ENCODE assay signal across 15 cellular contexts in genomic region chr19:55132453-55133129, GRCh38. TPM values are rescaled to one million over a fixed set of nuclear protein-coding genes. Genes with fewer than 3 reads are reported as not detected.
DNase-seq lines count a peak whose midpoint lies in the region; ATAC-seq, FAIRE-seq and TF ChIP-seq lines count a peak whose summit lies in the region.
"Had no signal": no experiment of that assay in that cellular context is flagged by ENCODE, and none has a peak within 500 bp of the region (broad histone marks: within the 10 kb centered on the region; RNA-seq: fewer than 3 reads in every experiment).

No MANE protein-coding gene starts in this region.

- dilution Hi-C loops in endothelial cell of umbilical vein (cut with MboI; ENCODE audit: extremely low pct_ligation_motif_present, low sequenced_read_pairs): no loop called here

- H3K9me3 ChIP-seq in cardiac muscle cell (ENCODE audit: low read depth) (no peaks in the 10 kb centered on the region), HEK293 (ENCODE audit: control insufficient read depth, insufficient read depth, low read depth, low read length) (no peaks in the 10 kb centered on the region), endothelial cell of umbilical vein (replicated peaks; ENCODE audit: control insufficient read depth, insufficient read depth, low read length) (no peaks in the 10 kb centered on the region), spleen (no peaks in the 10 kb centered on the region)
- H3K9me3 ChIP-seq: psoas muscle had no signal

- no peaks in the 10 kb centered on the region for H3K27me3 ChIP-seq in cardiac muscle cell
- H3K27me3 ChIP-seq in endothelial cell of umbilical vein (ENCODE audit: control insufficient read depth in 2 of 2, insufficient read depth in 2 of 2, low read length in 2 of 2): peaks cover 0 to 4% of the 10 kb centered on the region in 2 experiments
- peaks cover 0 to 80% (median 11%) of the 10 kb centered on the region in 7 donors for H3K27me3 ChIP-seq in spleen (replicated peaks in 1 of 7)

- CTCF ChIA-PET in HEK293 (lab: Yijun Ruan, JAX) (interaction anchor here (0.6 to 1.6 kb wide), 8 partner anchors 8 to 651 kb away, joined by 3 to 19 read pairs (median 4); no protein-coding TSS in a partner anchor), endothelial cell of umbilical vein (lab: Charles Lee) (interaction anchor here (0.7 to 2.9 kb wide), 13 partner anchors 9 to 655 kb away, joined by 3 to 51 read pairs (median 5); partner anchors contain the start of genes PPP1R12C and RDH13)

- TF ChIP-seq POLR2A in endothelial cell of umbilical vein (IDR thresholded peaks at IDR 0.05; ENCODE audit: low read depth, low read length) (no peak), spleen (IDR thresholded peaks at IDR 0.05) (no peak)

- POLR2A ChIA-PET in HEK293 (lab: Yijun Ruan, JAX): interaction anchor here (0.7 kb wide), 1 partner anchor 647 kb away, joined by 4 read pairs; no protein-coding TSS in a partner anchor
- POLR2A ChIA-PET in endothelial cell of umbilical vein (lab: Charles Lee): no interaction called here

- no TSS peak for BruUV-seq in endothelial cell of umbilical vein (replicated peaks; lab: Mats Ljungman, UMichigan)

- H3K4me2 ChIP-seq in endothelial cell of umbilical vein (ENCODE audit: insufficient read depth, low read length): no peak overlapping the region

- TF ChIP-seq CTCF in cardiac muscle cell (IDR thresholded peaks at IDR 0.05; ENCODE audit: low read depth, low read length) (peak; percentile 24), HEK293 (tag by site-specific recombination; IDR thresholded peaks at IDR 0.05) (no peak), endothelial cell of umbilical vein (IDR thresholded peaks at IDR 0.05; ENCODE audit: extremely low read depth in 1 of 2, insufficient read depth in 1 of 2, low read depth in 1 of 2, low read length in 2 of 2) (peak; percentile 15 to 23), spleen (IDR thresholded peaks at IDR 0.05 in 8 of 11, conservative IDR thresholded peaks at IDR 0.05 in 3 of 11) (peak in 6 of 11 experiments; percentile 11 to 49 (median 32))

- 20 to 40% (median 33%) methylated on average over 13 to 14 of the region's 14 CpGs for whole genome bisulfite sequencing in spleen, 5 donors

- no peak for FAIRE-seq in endothelial cell of umbilical vein (lab: Jason Lieb, UNC)
- FAIRE-seq: G401.6, urothelium cell line had no signal

- no peak for ATAC-seq in Right ventricle myocardium superior (ENCODE audit: poor library complexity)
- no peak for ATAC-seq in HG03025 (IDR thresholded peaks at IDR 0.05; ENCODE audit: low FRiP score, unreplicated experiment)
- ATAC-seq in HG02588 (IDR thresholded peaks at IDR 0.05; ENCODE audit: unreplicated experiment): no peak
- ATAC-seq: esophagus mucosa, psoas muscle had no signal

- no peaks in the 10 kb centered on the region for H3K36me3 ChIP-seq in cardiac muscle cell
- no peaks in the 10 kb centered on the region for H3K36me3 ChIP-seq in HEK293 (ENCODE audit: control insufficient read depth in 2 of 2, insufficient read depth in 1 of 2, low read length in 2 of 2)
- H3K36me3 ChIP-seq in endothelial cell of umbilical vein (ENCODE audit: control insufficient read depth in 2 of 2, extremely low read depth in 1 of 2, insufficient read depth in 2 of 2, low read length in 2 of 2): no peaks in the 10 kb centered on the region
- no peaks in the 10 kb centered on the region for H3K36me3 ChIP-seq in spleen

- H3K27ac ChIP-seq in cardiac muscle cell: no peak overlapping the region
- no peak overlapping the region for H3K27ac ChIP-seq in HEK293 (ENCODE audit: extremely low read depth, low read depth, low read length)
- H3K27ac ChIP-seq in endothelial cell of umbilical vein (ENCODE audit: insufficient read depth, low read depth, low read length): no peak overlapping the region
- peak overlapping the region in 5 of 8 donors; percentile 15 to 56 (median 53) for H3K27ac ChIP-seq in spleen
- H3K27ac ChIP-seq: psoas muscle had no signal

- H2AFZ ChIP-seq in endothelial cell of umbilical vein (ENCODE audit: low read depth, low read length): no peak overlapping the region

- H3K9me1 ChIP-seq in endothelial cell of umbilical vein (replicated peaks; ENCODE audit: control insufficient read depth, extremely low read depth, insufficient read depth, low read length): no peaks in the 10 kb centered on the region

- no peaks in the 10 kb centered on the region for H4K20me1 ChIP-seq in endothelial cell of umbilical vein (replicated peaks; ENCODE audit: control insufficient read depth, extremely low read depth, insufficient read depth, low read length)

- H3K4me1 ChIP-seq in cardiac muscle cell (ENCODE audit: low read depth) (no peaks in the 10 kb centered on the region), HEK293 (ENCODE audit: control insufficient read depth, insufficient read depth, low read length) (no peaks in the 10 kb centered on the region), endothelial cell of umbilical vein (ENCODE audit: control insufficient read depth, extremely low read depth, insufficient read depth, low read length) (no peaks in the 10 kb centered on the region), spleen (peaks cover 0 to 17% (median 7%) of the 10 kb centered on the region in 6 donors)
- H3K4me1 ChIP-seq: psoas muscle had no signal

- intact Hi-C loops in Right ventricle myocardium superior (cut with DNase I): no loop called here
- intact Hi-C loops in endothelial cell of umbilical vein (cut with micrococcal nuclease): loop anchor here (1.0 to 10.0 kb wide), 3 partner anchors 44 to 651 kb away; no protein-coding TSS in a partner anchor
- intact Hi-C loops in spleen (cut with DNase I; ENCODE audit: low total_unique reads): no loop called here
- intact Hi-C loops in head of caudate nucleus (cut with DNase I): no loop called here

- H3K79me2 ChIP-seq in endothelial cell of umbilical vein (ENCODE audit: control insufficient read depth, insufficient read depth, low read length): no peaks in the 10 kb centered on the region

- no peak overlapping the region for H3K9ac ChIP-seq in endothelial cell of umbilical vein (replicated peaks; ENCODE audit: extremely low read depth, insufficient read depth, low read length)

- no peak for DNase-seq in cardiac muscle cell (ENCODE audit: low read depth in 1 of 2, low spot score in 1 of 2)
- DNase-seq in Right ventricle myocardium superior: no peak
- no peak for DNase-seq in endothelial cell of umbilical vein (ENCODE audit: low read depth, low spot score)
- DNase-seq in spleen: no peak
- DNase-seq in head of caudate nucleus: no peak
- DNase-seq: activated CD8-positive, alpha-beta memory T cell treated with anti-CD3 and anti-CD28 coated beads, Interleukin-2, amount 50 U/mL, for 48 hours; SIG-M5 had no signal

- H3K4me3 ChIP-seq in cardiac muscle cell (no peak overlapping the region), HEK293 (ENCODE audit: low read depth, low read length) (no peak overlapping the region), endothelial cell of umbilical vein (replicated peaks in 1 of 3; ENCODE audit: insufficient read depth in 1 of 3, low read depth in 1 of 3, low read length in 3 of 3) (no peak overlapping the region), spleen (no peak overlapping the region)
- H3K4me3 ChIP-seq: psoas muscle had no signal

RNA-seq across cellular contexts. Expression of gene PPP1R12C, which starts 15.2 kb away (rescaled TPM):
- total RNA-seq in cardiac muscle cell (107 and 120 TPM in 2 replicates), Right ventricle myocardium superior (126 TPM), endothelial cell of umbilical vein (137 and 149 TPM in 2 replicates), spleen (100 to 1,000 TPM in 5 of 7 donors, 10 to 100 TPM in 2; 88.2 to 193 (median 129) TPM)
- polyA plus RNA-seq in cardiac muscle cell (32.9 and 38.0 TPM in 2 replicates), endothelial cell of umbilical vein (69.5 and 86.4 TPM in 2 replicates), spleen (100 to 1,000 TPM in 2 of 3 donors, 10 to 100 TPM in 1; 98.2 to 292 (median 263) TPM)
- polyA plus RNA-seq in endothelial cell of umbilical vein (2011; cell fraction: cytosol; rRNA removed): 25.7 and 48.4 TPM in 2 replicates
- 435 and 453 TPM in 2 replicates for polyA plus RNA-seq in endothelial cell of umbilical vein (2011; cell fraction: nucleus; rRNA removed)
- 78.4 and 97.9 TPM in 2 replicates for polyA plus RNA-seq in endothelial cell of umbilical vein (2012)
- 30.1 and 37.1 TPM in 2 replicates for polyA minus RNA-seq in endothelial cell of umbilical vein
- 17.8 TPM for polyA minus RNA-seq in endothelial cell of umbilical vein (2011; cell fraction: cytosol; rRNA and poly(A)+ RNA removed)
- 60.6 and 103 TPM in 2 replicates for polyA minus RNA-seq in endothelial cell of umbilical vein (2011; cell fraction: nucleus; rRNA and poly(A)+ RNA removed)

RNA-seq across cellular contexts. Expression of gene TNNT1, which starts 16.4 kb away (rescaled TPM):
- total RNA-seq in cardiac muscle cell (16.1 and 25.0 TPM in 2 replicates), Right ventricle myocardium superior (54.1 TPM), endothelial cell of umbilical vein (0.51 and 0.92 TPM in 2 replicates), spleen (1 to 10 TPM in 4 of 7 donors, not detected in 3; 1.3 to 5.4 (median 2.6) TPM)
- polyA plus RNA-seq in cardiac muscle cell (34.7 and 35.5 TPM in 2 replicates), endothelial cell of umbilical vein (0.18 and 0.22 TPM in 2 replicates), spleen (1 to 10 TPM in 1 of 3 donors, under 1 TPM in 2; 0.26 to 6.2 (median 0.94) TPM)
- polyA plus RNA-seq in endothelial cell of umbilical vein (2011; cell fraction: cytosol; rRNA removed): 0.35 and 0.39 TPM in 2 replicates
- polyA plus RNA-seq in endothelial cell of umbilical vein (2011; cell fraction: nucleus; rRNA removed): 0.18 TPM in 1 of 2 replicates, not detected in the other
- 0.82 and 0.91 TPM in 2 replicates for polyA plus RNA-seq in endothelial cell of umbilical vein (2012)
- polyA minus RNA-seq in endothelial cell of umbilical vein: 5.8 and 5.9 TPM in 2 replicates
- polyA minus RNA-seq in endothelial cell of umbilical vein (2011; cell fraction: cytosol; rRNA and poly(A)+ RNA removed): 8.9 TPM
- polyA minus RNA-seq in endothelial cell of umbilical vein (2011; cell fraction: nucleus; rRNA and poly(A)+ RNA removed): not detected in 2 replicates
- polyA plus RNA-seq: IgD-negative memory B cell had no signal

RNA-seq across cellular contexts. Expression of gene TNNI3, which starts 24.9 kb away (rescaled TPM):
- total RNA-seq in cardiac muscle cell: 64.5 and 78.6 TPM in 2 replicates
- 49.8 and 85.5 TPM in 2 replicates for polyA plus RNA-seq in cardiac muscle cell
- total RNA-seq in Right ventricle myocardium superior: 4,564 TPM
- total RNA-seq in endothelial cell of umbilical vein: not detected in 2 replicates
- polyA plus RNA-seq in endothelial cell of umbilical vein: not detected in 2 replicates
- not detected in 2 replicates for polyA plus RNA-seq in endothelial cell of umbilical vein (2011; cell fraction: cytosol; rRNA removed)
- not detected in 2 replicates for polyA plus RNA-seq in endothelial cell of umbilical vein (2011; cell fraction: nucleus; rRNA removed)
- not detected in 2 replicates for polyA plus RNA-seq in endothelial cell of umbilical vein (2012)
- 0.57 TPM in 1 of 2 replicates, not detected in the other for polyA minus RNA-seq in endothelial cell of umbilical vein
- 1.6 TPM for polyA minus RNA-seq in endothelial cell of umbilical vein (2011; cell fraction: cytosol; rRNA and poly(A)+ RNA removed)
- polyA minus RNA-seq in endothelial cell of umbilical vein (2011; cell fraction: nucleus; rRNA and poly(A)+ RNA removed): not detected in 2 replicates
- not detected for total RNA-seq in spleen
- under 1 TPM; 0.15 to 0.74 (median 0.70) TPM for polyA plus RNA-seq in spleen
- total RNA-seq: esophagus mucosa had no signal
- polyA plus RNA-seq: IgD-negative memory B cell had no signal

RNA-seq across cellular contexts. Expression of gene DNAAF3, which starts 33.8 kb away (rescaled TPM):
- total RNA-seq in cardiac muscle cell (3.2 and 3.5 TPM in 2 replicates), Right ventricle myocardium superior (0.59 TPM), endothelial cell of umbilical vein (0.62 TPM in 1 of 2 replicates, not detected in the other), spleen (1 to 10 TPM in 2 of 7 donors, under 1 TPM in 3, not detected in 2; 0.68 to 1.1 (median 0.76) TPM)
- polyA plus RNA-seq in cardiac muscle cell (7.6 and 14.3 TPM in 2 replicates), endothelial cell of umbilical vein (0.56 and 0.75 TPM in 2 replicates), spleen (under 1 TPM; 0.28 to 0.45 (median 0.36) TPM)
- 0.14 and 0.23 TPM in 2 replicates for polyA plus RNA-seq in endothelial cell of umbilical vein (2011; cell fraction: cytosol; rRNA removed)
- polyA plus RNA-seq in endothelial cell of umbilical vein (2011; cell fraction: nucleus; rRNA removed): 1.4 and 1.7 TPM in 2 replicates
- 0.78 and 0.91 TPM in 2 replicates for polyA plus RNA-seq in endothelial cell of umbilical vein (2012)
- polyA minus RNA-seq in endothelial cell of umbilical vein: 0.49 and 0.66 TPM in 2 replicates
- 9.1 TPM for polyA minus RNA-seq in endothelial cell of umbilical vein (2011; cell fraction: cytosol; rRNA and poly(A)+ RNA removed)
- polyA minus RNA-seq in endothelial cell of umbilical vein (2011; cell fraction: nucleus; rRNA and poly(A)+ RNA removed): 0.34 TPM in 1 of 2 replicates, not detected in the other
- total RNA-seq: psoas muscle had no signal
- polyA plus RNA-seq: IgD-negative memory B cell had no signal

RNA-seq across cellular contexts. Expression of gene SYT5, which starts 47.5 kb away (rescaled TPM):
- total RNA-seq in cardiac muscle cell: 0.12 and 0.53 TPM in 2 replicates
- not detected in 2 replicates for polyA plus RNA-seq in cardiac muscle cell
- not detected for total RNA-seq in Right ventricle myocardium superior
- 0.42 TPM in 1 of 2 replicates, not detected in the other for total RNA-seq in endothelial cell of umbilical vein
- not detected in 2 replicates for polyA plus RNA-seq in endothelial cell of umbilical vein
- polyA plus RNA-seq in endothelial cell of umbilical vein (2011; cell fraction: cytosol; rRNA removed): not detected in 2 replicates
- polyA plus RNA-seq in endothelial cell of umbilical vein (2011; cell fraction: nucleus; rRNA removed): not detected in 2 replicates
- polyA plus RNA-seq in endothelial cell of umbilical vein (2012): not detected in 2 replicates
- polyA minus RNA-seq in endothelial cell of umbilical vein: 0.10 TPM in 1 of 2 replicates, not detected in the other
- not detected for polyA minus RNA-seq in endothelial cell of umbilical vein (2011; cell fraction: cytosol; rRNA and poly(A)+ RNA removed)
- polyA minus RNA-seq in endothelial cell of umbilical vein (2011; cell fraction: nucleus; rRNA and poly(A)+ RNA removed): not detected in 2 replicates
- total RNA-seq in spleen: 1 to 10 TPM in 1 of 7 donors, not detected in 6; 1.4 TPM
- polyA plus RNA-seq in spleen: under 1 TPM; 0.06 to 0.23 (median 0.13) TPM
- total RNA-seq: esophagus mucosa, psoas muscle had no signal

Comparison
In these comparisons a context has a peak if more than half of its experiments do, and no peak if none do; other contexts are left out.
1. RNA of gene TNNI3, which starts 24.9 kb away (total RNA-seq): 4,564 TPM in Right ventricle myocardium superior (single experiment); 64.5 to 78.6 TPM in cardiac muscle cell, not detected in endothelial cell of umbilical vein and not detected in spleen; every median in the first group is over 10 times any median in the second.
2. H3K27ac ChIP-seq: peak in spleen (5 of 8); none in cardiac muscle cell (single experiment), HEK293 (single experiment) and endothelial cell of umbilical vein (single experiment).